ENCODE assay signal across 8 cellular contexts in genomic region chr1:89454845-89455521, GRCh38.
DNase-seq lines count a peak whose midpoint lies in the region; ATAC-seq and TF ChIP-seq lines count a peak whose summit lies in the region.

No MANE protein-coding gene starts in this region.

- peak; percentile 21 to 63 for DNase-seq in NCI-H524 (lab: John Stamatoyannopoulos, UW)
- DNase-seq in NCI-H524 treated with DMSO at 0.1 percent for 48 hours (lab: John Stamatoyannopoulos, UW): no peak
- peak; percentile 59 for DNase-seq in MV-4-11 (lab: John Stamatoyannopoulos, UW)
- peak; percentile 66 for DNase-seq in SK-MEL-5 (ENCODE audit: low read depth, low spot score)
- peak; percentile 41 for DNase-seq in activated naive CD8-positive, alpha-beta T cell treated with anti-CD3 and anti-CD28 coated beads for 36 hours
- no peak for DNase-seq in right atrium auricular region (ENCODE audit: low spot score)
- DNase-seq in smooth muscle cell of the brain vasculature (ENCODE audit: low read depth, low spot score): peak; percentile 17

- peak; percentile 36 to 77 for TF ChIP-seq CTCF in right atrium auricular region (IDR thresholded peaks at IDR 0.05)

- peaks cover 2% of the 10 kb centered on the region for H3K36me3 Mint-ChIP-seq in activated naive CD8-positive, alpha-beta T cell treated with anti-CD3 and anti-CD28 coated beads for 36 hours

- ATAC-seq in HG03025 (IDR thresholded peaks at IDR 0.05; ENCODE audit: low FRiP score, unreplicated experiment): no peak

- in situ Hi-C loops in SK-MEL-5 (cut with HindIII; ENCODE audit: low pct_unique_long_range_greater_than_20kb, low sequenced_read_pairs): no loop called here

- no peaks in the 10 kb centered on the region for H3K4me1 ChIP-seq in right atrium auricular region

- no peaks in the 10 kb centered on the region for H3K36me3 ChIP-seq in right atrium auricular region

- no peaks in the 10 kb centered on the region for H3K9me3 ChIP-seq in right atrium auricular region

- H3K4me3 ChIP-seq in right atrium auricular region: no peak overlapping the region

- H3K27ac ChIP-seq in right atrium auricular region: no peak overlapping the region

- H3K27me3 Mint-ChIP-seq in activated naive CD8-positive, alpha-beta T cell treated with anti-CD3 and anti-CD28 coated beads for 36 hours: peaks cover 19% of the 10 kb centered on the region

- H3K9me3 Mint-ChIP-seq in activated naive CD8-positive, alpha-beta T cell treated with anti-CD3 and anti-CD28 coated beads for 36 hours: no peaks in the 10 kb centered on the region

- H3K4me1 Mint-ChIP-seq in activated naive CD8-positive, alpha-beta T cell treated with anti-CD3 and anti-CD28 coated beads for 36 hours: peaks cover 23% of the 10 kb centered on the region

- no peaks in the 10 kb centered on the region for H3K27me3 ChIP-seq in right atrium auricular region

- no peak overlapping the region for H3K27ac Mint-ChIP-seq in activated naive CD8-positive, alpha-beta T cell treated with anti-CD3 and anti-CD28 coated beads for 36 hours

- no peak overlapping the region for H3K4me3 Mint-ChIP-seq in activated naive CD8-positive, alpha-beta T cell treated with anti-CD3 and anti-CD28 coated beads for 36 hours

Comparison
In these comparisons a context has a peak if more than half of its experiments do, and no peak if none do; other contexts are left out.
1. DNase-seq: peak in NCI-H524 (2 of 2), MV-4-11 (single experiment), SK-MEL-5 (single experiment), activated naive CD8-positive, alpha-beta T cell treated with anti-CD3 and anti-CD28 coated beads for 36 hours (single experiment) and smooth muscle cell of the brain vasculature (single experiment); none in NCI-H524 treated with DMSO at 0.1 percent for 48 hours (single experiment) and right atrium auricular region (single experiment).